In the genomic region with DNA sequence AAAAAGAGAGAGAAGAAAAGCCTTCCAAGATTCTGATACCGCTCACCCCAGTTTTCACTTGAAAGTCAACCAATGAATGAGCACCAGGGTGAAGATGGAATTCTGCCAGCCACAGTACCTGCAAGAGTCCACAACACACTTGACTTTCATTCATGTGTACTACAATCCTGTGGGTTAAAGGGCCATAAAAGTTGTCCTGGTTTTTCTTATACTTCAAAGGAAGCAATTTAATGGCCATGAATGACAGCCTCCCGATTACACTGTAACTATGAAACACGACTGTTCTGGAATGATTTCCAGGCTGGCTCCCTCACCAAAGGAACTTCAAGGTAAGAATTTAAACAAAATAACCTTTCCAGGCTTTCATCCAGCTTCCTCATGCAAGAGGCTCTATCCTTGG, we compare ENCODE assay signal across 30 cellular contexts.
DNase-seq lines count a peak whose midpoint lies in the region; ATAC-seq and TF ChIP-seq lines count a peak whose summit lies in the region.
"Had no signal": no experiment of that assay in that cellular context is flagged by ENCODE, and none has a peak within 500 bp of the region (broad histone marks: within the 10 kb centered on the region; RNA-seq: fewer than 3 reads in every experiment).

No MANE protein-coding gene starts in this region.

- no peak overlapping the region for H3K9ac ChIP-seq in colonic mucosa (ENCODE audit: low read depth in 2 of 2, low read length in 2 of 2)

- H3K4me3 Mint-ChIP-seq in nephron = no peak overlapping the region
- H3K4me3 Mint-ChIP-seq: activated CD8-positive, alpha-beta T cell treated with anti-CD3 and anti-CD28 coated beads, Interleukin-2, amount 10 ng/mL, durations not matched to agents 7 days and 5 days; CD8-positive, alpha-beta T cell; naive thymus-derived CD8-positive, alpha-beta T cell; stimulated activated naive CD8-positive, alpha-beta T cell treated with anti-CD3 and anti-CD28 coated beads, Interleukin-15, Interleukin-2, amounts not matched to agents 100 ng/mL and 50 ng/mL, for 24 hours had no signal

- H3K4me3 ChIP-seq in colonic mucosa = no peak overlapping the region
- H3K4me3 ChIP-seq in tibial artery = no peak overlapping the region
- H3K4me3 ChIP-seq: K562, PC-9, skin epidermis, thoracic aorta had no signal

- H3K27ac ChIP-seq in colonic mucosa = no peak overlapping the region
- H3K27ac ChIP-seq in tibial artery = no peak overlapping the region
- H3K27ac ChIP-seq: epithelial cell of prostate, PC-9, thoracic aorta, WERI-Rb-1 had no signal

- no peak for ATAC-seq in HG03571 (IDR thresholded peaks at IDR 0.05; ENCODE audit: unreplicated experiment)
- ATAC-seq: activated CD8-positive, alpha-beta T cell treated with anti-CD3 and anti-CD28 coated beads, Interleukin-2, amount 10 ng/mL, durations not matched to agents 7 days and 5 days; CD8-positive, alpha-beta T cell; K562; naive thymus-derived CD8-positive, alpha-beta T cell had no signal

- H3K27me3 ChIP-seq in colonic mucosa (no peaks in the 10 kb centered on the region), tibial artery (no peaks in the 10 kb centered on the region)
- H3K27me3 ChIP-seq: BE2C had no signal

- no peaks in the 10 kb centered on the region for H3K36me3 Mint-ChIP-seq in nephron (ENCODE audit: low read depth)
- H3K36me3 Mint-ChIP-seq: CD8-positive, alpha-beta T cell; naive thymus-derived CD8-positive, alpha-beta T cell had no signal

- peak overlapping the region; percentile 76 to 82 (median 80) for H3K27ac Mint-ChIP-seq in nephron
- H3K27ac Mint-ChIP-seq: activated CD8-positive, alpha-beta T cell treated with anti-CD3 and anti-CD28 coated beads, Interleukin-2, amount 10 ng/mL, durations not matched to agents 7 days and 5 days; activated T-helper 2 cell treated with anti-CD3 and anti-CD28 coated beads, Interferon-gamma antibody, Interleukin-2, Interleukin-4, amounts not matched to agents 10 μg/mL and 5 μg/mL and 100 μg/mL, durations not matched to agents 14 hours and 24 hours and 36 hours; CD8-positive, alpha-beta T cell; stimulated activated naive CD8-positive, alpha-beta T cell treated with anti-CD3 and anti-CD28 coated beads, Interleukin-15, Interleukin-2, amounts not matched to agents 100 ng/mL and 50 ng/mL, for 24 hours had no signal

- peak; percentile 91 for DNase-seq in DMS79 (lab: John Stamatoyannopoulos, UW)
- peak; percentile 67 for DNase-seq in LoVo (ENCODE audit: low spot score)
- DNase-seq in colonic mucosa = peak; percentile 49
- no peak for DNase-seq in activated CD8-positive, alpha-beta memory T cell treated with anti-CD3 and anti-CD28 coated beads, Interleukin-2, amount 50 U/mL, for 48 hours
- no peak for DNase-seq in tibial artery
- DNase-seq: activated CD4-positive, alpha-beta T cell treated with anti-CD3 and anti-CD28 coated beads for 4 hours; activated CD8-positive, alpha-beta T cell treated with anti-CD3 and anti-CD28 coated beads, Interleukin-2, amount 10 ng/mL, durations not matched to agents 7 days and 5 days; activated naive CD4-positive, alpha-beta T cell treated with anti-CD3 and anti-CD28 coated beads, Interleukin-2, amount 50 U/mL, for 16 hours; activated T-cell treated with anti-CD3 and anti-CD28 coated beads for 4 hours; BE2C; CD8-positive, alpha-beta T cell; effector CD4-positive, alpha-beta T cell; head of caudate nucleus; naive thymus-derived CD8-positive, alpha-beta T cell; NCI-H1092 treated with DMSO at 0.1 percent for 48 hours; NCI-H187 treated with DMSO at 0.1 percent for 48 hours; NCI-H526 treated with DMSO at 0.1 percent for 48 hours; PC-9; SHP77; stimulated activated CD4-positive, alpha-beta T cell treated with anti-CD3 and anti-CD28 coated beads, Interleukin-2, amount 100 ng/mL, for 24 hours; stimulated activated CD8-positive, alpha-beta memory T cell treated with anti-CD3 and anti-CD28 coated beads, Interleukin-4, amount 100 ng/mL, for 48 hours; WERI-Rb-1 had no signal

- no peaks in the 10 kb centered on the region for H3K4me1 ChIP-seq in colonic mucosa
- peaks cover 0 to 5% (median 0%) of the 10 kb centered on the region in 4 donors for H3K4me1 ChIP-seq in tibial artery

- H3K36me3 ChIP-seq in colonic mucosa (no peaks in the 10 kb centered on the region), tibial artery (no peaks in the 10 kb centered on the region)
- H3K36me3 ChIP-seq: BE2C, thoracic aorta, WERI-Rb-1 had no signal

- peaks cover 29% of the 10 kb centered on the region for H3K4me1 Mint-ChIP-seq in nephron

- intact Hi-C loops in colonic mucosa (cut with DNase I) (loop anchor here (5.0 kb wide), 2 partner anchors 107 to 847 kb away; no protein-coding TSS in a partner anchor), tibial artery (cut with DNase I; ENCODE audit: low total_unique reads) (loop anchor here (10.0 kb wide), 1 partner anchor 849 kb away; the partner anchor contains the start of gene KIF26B)

- H3K9me3 ChIP-seq in colonic mucosa (no peaks in the 10 kb centered on the region), tibial artery (no peaks in the 10 kb centered on the region)
- H3K9me3 ChIP-seq: BE2C, thoracic aorta had no signal

- H3K9me3 Mint-ChIP-seq in nephron = no peaks in the 10 kb centered on the region
- H3K9me3 Mint-ChIP-seq: activated T-helper 2 cell treated with anti-CD3 and anti-CD28 coated beads, Interferon-gamma antibody, Interleukin-2, Interleukin-4, amounts not matched to agents 10 μg/mL and 5 μg/mL and 100 μg/mL, durations not matched to agents 14 hours and 24 hours and 36 hours; CD8-positive, alpha-beta T cell; naive thymus-derived CD8-positive, alpha-beta T cell; stimulated activated naive CD8-positive, alpha-beta T cell treated with anti-CD3 and anti-CD28 coated beads, Interleukin-15, Interleukin-2, amounts not matched to agents 100 ng/mL and 50 ng/mL, for 24 hours had no signal

- peaks cover 4% of the 10 kb centered on the region for H3K27me3 Mint-ChIP-seq in nephron (ENCODE audit: low read depth)
- H3K27me3 Mint-ChIP-seq: naive thymus-derived CD8-positive, alpha-beta T cell; stimulated activated naive CD8-positive, alpha-beta T cell treated with anti-CD3 and anti-CD28 coated beads, Interleukin-15, Interleukin-2, amounts not matched to agents 100 ng/mL and 50 ng/mL, for 24 hours had no signal

- TF ChIP-seq CTCF in colonic mucosa (IDR thresholded peaks at IDR 0.05) = no peak
- no peak for TF ChIP-seq CTCF in nephron (IDR thresholded peaks at IDR 0.05; ENCODE audit: unreplicated experiment in 3 of 3)
- no peak for TF ChIP-seq CTCF in tibial artery (IDR thresholded peaks at IDR 0.05)

Comparison
In these comparisons a context has a peak if more than half of its experiments do, and no peak if none do; other contexts are left out.
1. DNase-seq: peak in DMS79 (single experiment), LoVo (single experiment) and colonic mucosa (single experiment); none in activated CD8-positive, alpha-beta memory T cell treated with anti-CD3 and anti-CD28 coated beads, Interleukin-2, amount 50 U/mL, for 48 hours (single experiment) and tibial artery (0 of 2).